ENCODE assay signal across 8 cellular contexts in the genomic region with DNA sequence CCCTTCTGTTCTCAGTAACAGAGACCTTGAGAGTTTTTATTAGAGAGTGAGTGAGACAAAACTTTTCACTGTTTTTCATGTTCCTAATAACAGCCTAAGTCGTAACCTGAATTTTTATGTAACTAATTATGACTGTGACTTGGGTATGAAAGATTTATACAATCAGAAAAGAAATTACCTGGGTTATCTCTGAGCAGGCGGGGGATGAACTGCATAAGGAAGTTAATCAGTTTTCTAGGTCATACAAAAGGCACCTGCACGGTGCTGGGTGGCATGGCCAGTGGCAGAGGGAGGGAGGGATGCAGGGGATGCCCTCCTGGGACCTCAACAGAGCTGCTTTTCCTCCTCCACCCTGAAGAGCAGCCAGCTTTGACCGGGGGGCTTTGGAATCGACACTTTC.
"Had no signal": no experiment of that assay in that cellular context is flagged by ENCODE, and none has a peak within 500 bp of the region (broad histone marks: within the 10 kb centered on the region; RNA-seq: fewer than 3 reads in every experiment).

No MANE protein-coding gene starts in this region.

- H3K4me1 ChIP-seq: HAP-1 had no signal

- H3K4me3 ChIP-seq: HAP-1, K562 had no signal

- H3K36me3 ChIP-seq: HAP-1 had no signal

- H3K9me3 ChIP-seq: HAP-1 had no signal

- ATAC-seq: HCT116, K562 had no signal

- DNase-seq: GOT3, H7, HFFc6, IMR-90, KG1 had no signal
